Comparison of ENCODE assay signal across 1 cellular context in the genomic region with DNA sequence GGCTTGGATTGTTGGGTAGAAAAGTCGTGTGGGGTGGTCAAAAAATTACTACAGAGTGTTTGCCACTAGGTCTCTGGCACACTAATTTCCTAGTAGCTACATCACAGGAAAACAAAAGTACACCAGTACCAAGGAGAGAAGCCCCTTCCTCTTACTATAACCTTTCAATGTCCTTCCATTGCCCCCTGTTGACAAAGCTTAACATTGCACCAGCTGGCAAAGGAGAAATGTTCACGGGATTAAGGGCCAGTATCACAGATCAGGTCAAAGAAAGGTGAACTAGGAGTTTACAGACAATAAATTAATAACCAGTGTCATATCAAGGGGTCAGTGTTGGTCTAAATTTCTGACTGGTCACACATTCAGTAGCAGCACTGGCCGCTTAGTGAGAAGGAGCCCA.
TF ChIP-seq lines count a peak whose summit lies in the region.

No MANE protein-coding gene starts in this region.

TF ChIP-seq in neural cell, 6 proteins besides CTCF, POLR2A, EP300 and RAD21 (continued from another document):
- TF ChIP-seq SMC3 (conservative IDR thresholded peaks at IDR 0.05; ENCODE audit: poor library complexity): no peak
- TF ChIP-seq TAF1 (IDR thresholded peaks at IDR 0.05; ENCODE audit: low read depth): no peak
- no peak for TF ChIP-seq EZH2 (IDR thresholded peaks at IDR 0.05; ENCODE audit: borderline replicate concordance, insufficient read depth, low read length, poor library complexity, severe bottlenecking)
- no peak for TF ChIP-seq MXI1 (conservative IDR thresholded peaks at IDR 0.05; ENCODE audit: poor library complexity, severe bottlenecking)
